Comparison of ENCODE assay signal across 10 cellular contexts in genomic region chr12:88063375-88063774, GRCh38. TPM values are rescaled to one million over a fixed set of nuclear protein-coding genes. Genes with fewer than 3 reads are reported as not detected.
DNase-seq lines count a peak whose midpoint lies in the region; ATAC-seq and TF ChIP-seq lines count a peak whose summit lies in the region.
"Had no signal": no experiment of that assay in that cellular context is flagged by ENCODE, and none has a peak within 500 bp of the region (broad histone marks: within the 10 kb centered on the region; RNA-seq: fewer than 3 reads in every experiment).

No MANE protein-coding gene starts in this region.

- intact Hi-C loops in Right ventricle myocardium inferior (cut with DNase I), result no loop called here

- DNase-seq in fibroblast of mammary gland (ENCODE audit: low read depth) (peak; percentile 37), SHP77 treated with DMSO at 0.1 percent for 48 hours (lab: John Stamatoyannopoulos, UW) (no peak), DMS53 treated with DMSO at 0.1 percent for 48 hours (lab: John Stamatoyannopoulos, UW; ENCODE audit: unreplicated experiment) (no peak), T-helper 9 cell (no peak), Right ventricle myocardium inferior (ENCODE audit: missing footprints) (no peak)

- no peak overlapping the region for H3K4me3 ChIP-seq in fibroblast of mammary gland (ENCODE audit: control insufficient read depth, low read depth, low read length)
- H3K4me3 ChIP-seq: neural progenitor cell had no signal

- no peak for TF ChIP-seq CTCF in fibroblast of mammary gland (conservative IDR thresholded peaks at IDR 0.05; ENCODE audit: control insufficient read depth, insufficient read depth, low read depth, low read length)

- ATAC-seq in GM18517 (IDR thresholded peaks at IDR 0.05; ENCODE audit: unreplicated experiment), result peak; percentile 97
- peak; percentile 84 for ATAC-seq in GM21576 (IDR thresholded peaks at IDR 0.05; ENCODE audit: unreplicated experiment)
- peak; percentile 92 for ATAC-seq in HG03342 (IDR thresholded peaks at IDR 0.05; ENCODE audit: unreplicated experiment)
- no peak for ATAC-seq in Right ventricle myocardium inferior
- ATAC-seq: activated naive CD4-positive, alpha-beta T cell treated with anti-CD3 and anti-CD28 coated beads, Interleukin-2, amount 50 U/mL, for 72 hours had no signal

RNA-seq across cellular contexts. Expression of gene C12orf50, which starts 34.2 kb away (rescaled TPM):
- 0.05 TPM for total RNA-seq in Right ventricle myocardium inferior
